9 cellular contexts compared by ENCODE assay signal in genomic region chr3:49776101-49776500, GRCh38. TPM values are rescaled to one million over a fixed set of nuclear protein-coding genes. Genes with fewer than 3 reads are reported as not detected.
"Had no signal": no experiment of that assay in that cellular context is flagged by ENCODE, and none has a peak within 500 bp of the region (broad histone marks: within the 10 kb centered on the region; RNA-seq: fewer than 3 reads in every experiment).

No MANE protein-coding gene starts in this region.

RNA-seq across cellular contexts. Expression of gene CDHR4, which starts 23.6 kb away (rescaled TPM):
- total RNA-seq: NCI-H460, PC-3, Right ventricle myocardium inferior, Right ventricle myocardium superior, RPMI7951, SJCRH30, SJSA1, SK-MEL-5 had no signal

RNA-seq across cellular contexts. Expression of gene INKA1, which starts 27.0 kb away (rescaled TPM):
- total RNA-seq: PC-9 had no signal
